25 cellular contexts compared by ENCODE assay signal in genomic region chr5:80706835-80707447, GRCh38.
"Had no signal": no experiment of that assay in that cellular context is flagged by ENCODE, and none has a peak within 500 bp of the region (broad histone marks: within the 10 kb centered on the region; RNA-seq: fewer than 3 reads in every experiment).

No MANE protein-coding gene starts in this region.

- H3K27me3 Mint-ChIP-seq: activated naive CD8-positive, alpha-beta T cell treated with anti-CD3 and anti-CD28 coated beads for 36 hours; naive B cell had no signal

- H3K27me3 ChIP-seq: ascending aorta, brain microvascular endothelial cell, esophagus muscularis mucosa, neutrophil, ovary, right atrium auricular region, spleen, tibial nerve had no signal

- H3K4me1 ChIP-seq: esophagus muscularis mucosa, right atrium auricular region, tibial nerve had no signal

- H3K4me3 Mint-ChIP-seq: activated naive CD4-positive, alpha-beta T cell treated with anti-CD3 and anti-CD28 coated beads for 36 hours; activated naive CD8-positive, alpha-beta T cell treated with anti-CD3 and anti-CD28 coated beads for 36 hours; activated T-helper 1 cell treated with anti-CD3 and anti-CD28 coated beads, Interleukin-12 subunit alpha, Interleukin-12 subunit beta, Interleukin-2, Interleukin-4 antibody, amounts not matched to agents 30 ng/mL and 10 ng/mL and 1 ng/mL, durations not matched to agents 14 hours and 24 hours and 36 hours; naive B cell; nephron progenitor cell; T-helper 2 cell treated with Interferon-gamma antibody and Interleukin-4, amounts not matched to agents 5 μg/mL and 100 μg/mL, for 36 hours had no signal

- H3K27ac ChIP-seq: brain microvascular endothelial cell, esophagus muscularis mucosa, neutrophil, ovary, prostate gland, right atrium auricular region, spleen, tibial nerve had no signal

- H3K9me3 ChIP-seq: ascending aorta, esophagus muscularis mucosa, left ventricle myocardium inferior, neutrophil, ovary, prostate gland, right atrium auricular region, spleen, tibial nerve had no signal

- H3K36me3 ChIP-seq: brain microvascular endothelial cell, ovary, prostate gland, right atrium auricular region had no signal

- H3K27ac Mint-ChIP-seq: activated naive CD4-positive, alpha-beta T cell treated with anti-CD3 and anti-CD28 coated beads for 36 hours; activated naive CD8-positive, alpha-beta T cell treated with anti-CD3 and anti-CD28 coated beads for 36 hours; activated T-helper 1 cell treated with anti-CD3 and anti-CD28 coated beads, Interleukin-12 subunit alpha, Interleukin-12 subunit beta, Interleukin-2, Interleukin-4 antibody, amounts not matched to agents 30 ng/mL and 10 ng/mL and 1 ng/mL, durations not matched to agents 14 hours and 24 hours and 36 hours; nephron progenitor cell; T-helper 2 cell treated with Interferon-gamma antibody and Interleukin-4, amounts not matched to agents 5 μg/mL and 100 μg/mL, for 36 hours had no signal

- H3K9me3 Mint-ChIP-seq: activated naive CD4-positive, alpha-beta T cell treated with anti-CD3 and anti-CD28 coated beads for 36 hours; activated naive CD8-positive, alpha-beta T cell treated with anti-CD3 and anti-CD28 coated beads for 36 hours; activated T-helper 1 cell treated with anti-CD3 and anti-CD28 coated beads, Interleukin-12 subunit alpha, Interleukin-12 subunit beta, Interleukin-2, Interleukin-4 antibody, amounts not matched to agents 30 ng/mL and 10 ng/mL and 1 ng/mL, durations not matched to agents 14 hours and 24 hours and 36 hours; naive B cell; nephron progenitor cell; T-helper 2 cell treated with Interferon-gamma antibody and Interleukin-4, amounts not matched to agents 5 μg/mL and 100 μg/mL, for 36 hours had no signal

- H3K4me3 ChIP-seq: ascending aorta, esophagus muscularis mucosa, left ventricle myocardium inferior, lung, ovary, prostate gland, right atrium auricular region, spleen, tibial nerve had no signal

- DNase-seq: activated CD4-positive, alpha-beta T cell treated with anti-CD3 and anti-CD28 coated beads for 4 hours; activated CD4-positive, alpha-beta T cell treated with anti-CD3 and anti-CD28 coated beads, Interleukin-2, amount 50 U/mL, for 4 hours; activated effector memory CD4-positive, alpha-beta T cell treated with anti-CD3 and anti-CD28 coated beads, Interleukin-2, amount 50 U/mL, for 16 hours; activated naive CD4-positive, alpha-beta T cell treated with anti-CD3 and anti-CD28 coated beads for 36 hours; activated naive CD8-positive, alpha-beta T cell treated with anti-CD3 and anti-CD28 coated beads for 36 hours; activated T-cell treated with anti-CD3 and anti-CD28 coated beads for 4 hours; brain microvascular endothelial cell; effector CD4-positive, alpha-beta T cell; foreskin melanocyte; left ventricle myocardium inferior; naive B cell; nephron progenitor cell; ovary; spleen; stimulated activated naive CD4-positive, alpha-beta T cell; T-helper 1 cell had no signal
